Comparison of ENCODE assay signal across 9 cellular contexts in genomic region chr9:86246752-86247161, GRCh38. TPM values are rescaled to one million over a fixed set of nuclear protein-coding genes. Genes with fewer than 3 reads are reported as not detected.
DNase-seq lines count a peak whose midpoint lies in the region; ATAC-seq, FAIRE-seq and TF ChIP-seq lines count a peak whose summit lies in the region.
"Had no signal": no experiment of that assay in that cellular context is flagged by ENCODE, and none has a peak within 500 bp of the region (broad histone marks: within the 10 kb centered on the region; RNA-seq: fewer than 3 reads in every experiment).

No MANE protein-coding gene starts in this region.

- H3K9me3 ChIP-seq in H1 (ENCODE audit: insufficient read depth in 2 of 2, low read depth in 1 of 2, low read length in 1 of 2), result no peaks in the 10 kb centered on the region

- H3K4me3 ChIP-seq in AG10803 (ENCODE audit: low read length) (no peak overlapping the region), H1 (ENCODE audit: extremely low read depth in 1 of 4, insufficient read depth in 2 of 4, low read depth in 3 of 4, low read length in 4 of 4) (no peak overlapping the region)

- peak; percentile 62 to 75 for TF ChIP-seq RAD21 in H1 (IDR thresholded peaks at IDR 0.05 in 1 of 2, conservative IDR thresholded peaks at IDR 0.05 in 1 of 2; ENCODE audit: low read depth in 2 of 2, low read length in 2 of 2)

- no peak overlapping the region for H4K5ac ChIP-seq in H1 (ENCODE audit: insufficient read length, low read depth, low read length)

- peak; percentile 82 for FAIRE-seq in GM19239 (lab: Jason Lieb, UNC)
- peak; percentile 36 for FAIRE-seq in H1 (lab: Jason Lieb, UNC)

- H2BK5ac ChIP-seq in H1 (ENCODE audit: low read depth, low read length), result no peak overlapping the region

- H2BK120ac ChIP-seq in H1 (replicated peaks; ENCODE audit: low read depth, low read length), result no peak overlapping the region

- ATAC-seq in HG03139 (IDR thresholded peaks at IDR 0.05; ENCODE audit: unreplicated experiment), result peak; percentile 91
- ATAC-seq in omental fat pad (ENCODE audit: low FRiP score), result no peak

- H3K27ac ChIP-seq in H1 (ENCODE audit: low read depth, low read length), result no peak overlapping the region

- no peak overlapping the region for H3K9ac ChIP-seq in H1 (replicated peaks in 1 of 4; ENCODE audit: extremely low read depth in 1 of 4, low read depth in 3 of 4, low read length in 3 of 4)

- POLR2A ChIA-PET in H1 (lab: Charles Lee; ENCODE audit: partially characterized antibody), result interaction anchor here (0.6 to 1.2 kb wide), 2 partner anchors 15 to 170 kb away, joined by 3 read pairs; no protein-coding TSS in a partner anchor

- no peak overlapping the region for H2BK15ac ChIP-seq in H1 (ENCODE audit: low read length)

- no peaks in the 10 kb centered on the region for H4K20me1 ChIP-seq in H1 (replicated peaks in 1 of 2; ENCODE audit: control insufficient read depth in 1 of 2, insufficient read depth in 2 of 2, low read length in 2 of 2)

- H3K4me2 ChIP-seq in H1 (ENCODE audit: insufficient read depth in 1 of 2, low read depth in 2 of 2, low read length in 2 of 2), result no peak overlapping the region

- 82% methylated on average over 6 of the region's 6 CpGs; no CpG with 5 or more reads in 1 of the 2 experiments for WGBS in H1 (ENCODE audit: extremely low coverage in 1 of 2, insufficient coverage in 1 of 2, insufficient read length in 1 of 2, insufficient replicate concordance in 2 of 2, low coverage in 1 of 2, low lambda C conversion rate in 2 of 2, missing lambda C conversion rate in 1 of 2), 2 experiments

- H2BK20ac ChIP-seq in H1 (ENCODE audit: low read length), result no peak overlapping the region

- no peak overlapping the region for H3K23ac ChIP-seq in H1 (ENCODE audit: insufficient read length)

- no peak overlapping the region for H3K4ac ChIP-seq in H1 (replicated peaks; ENCODE audit: insufficient read length, low read depth, low read length)

- TF ChIP-seq CTCF in AG10803 (conservative IDR thresholded peaks at IDR 0.05; ENCODE audit: low read length), result no peak
- peak; percentile 27 to 46 (median 44) for TF ChIP-seq CTCF in H1 (IDR thresholded peaks at IDR 0.05; ENCODE audit: control extremely low read depth in 1 of 3, insufficient read depth in 1 of 3, low read depth in 1 of 3, low read length in 3 of 3)
- no peak for TF ChIP-seq CTCF in omental fat pad (IDR thresholded peaks at IDR 0.05)

- no peak overlapping the region for H3K14ac ChIP-seq in H1 (ENCODE audit: insufficient read length)

- H3K79me1 ChIP-seq in H1 (ENCODE audit: low read depth, low read length), result no peaks in the 10 kb centered on the region

- H3K56ac ChIP-seq in H1 (replicated peaks; ENCODE audit: insufficient read length, low read depth, low read length), result no peak overlapping the region

- CTCF ChIA-PET in H1 (lab: Charles Lee; ENCODE audit: partially characterized antibody), result interaction anchor here (0.9 to 3.6 kb wide), 7 partner anchors 11 to 229 kb away, joined by 3 to 16 read pairs (median 5); partner anchors contain the start of gene C9orf153

- DNase-seq in AG10803 (ENCODE audit: low read depth) (peak; percentile 13), GM19239 (ENCODE audit: insufficient read length, low spot score) (peak; percentile 19), H1 (ENCODE audit: low read depth in 1 of 2, low spot score in 2 of 2) (no peak), dermis blood vessel endothelial cell (no peak), omental fat pad (ENCODE audit: low spot score) (no peak), NCI-H446 (lab: John Stamatoyannopoulos, UW) (no peak)
- DNase-seq in stimulated activated naive CD4-positive, alpha-beta T cell treated with Interleukin-2 at 50 U/mL for 16 hours (lab: John Stamatoyannopoulos, UW), result no peak

- H3K4me1 ChIP-seq in H1 (replicated peaks in 1 of 4; ENCODE audit: control insufficient read depth in 3 of 4, insufficient read depth in 4 of 4, low read length in 3 of 4), result no peaks in the 10 kb centered on the region; a peak in 2 of 7 replicates

- no peak for TF ChIP-seq POLR2A in H1 (IDR thresholded peaks at IDR 0.05; ENCODE audit: control extremely low read depth in 1 of 2, low read depth in 2 of 2, low read length in 2 of 2)

- no peaks in the 10 kb centered on the region for H3K79me2 ChIP-seq in H1 (ENCODE audit: control insufficient read depth in 1 of 2, insufficient read depth in 2 of 2, low read length in 2 of 2)

- peak overlapping the region; percentile 74; the same call in 1 of the 2 replicates for H2AFZ ChIP-seq in H1 (ENCODE audit: low read length)

- no peak overlapping the region for H4K8ac ChIP-seq in H1 (ENCODE audit: extremely low read depth, insufficient read depth, low read length)

- H2BK12ac ChIP-seq in H1 (ENCODE audit: low read depth, low read length), result no peak overlapping the region

- H3K27me3 ChIP-seq in H1 (replicated peaks in 1 of 4; ENCODE audit: control insufficient read depth in 3 of 4, extremely low read depth in 1 of 4, insufficient read depth in 3 of 4, low read length in 3 of 4), result no peaks in the 10 kb centered on the region

- no peak overlapping the region for H3K18ac ChIP-seq in H1 (ENCODE audit: extremely low read depth, low read length)

- no peak overlapping the region for H2AK5ac ChIP-seq in H1 (ENCODE audit: low read depth, low read length)

- H3K23me2 ChIP-seq in H1 (ENCODE audit: low read depth, low read length), result no peaks in the 10 kb centered on the region; the same call in 1 of the 2 replicates

- H3K36me3 ChIP-seq in H1 (ENCODE audit: control insufficient read depth in 2 of 4, insufficient read depth in 4 of 4, low read length in 3 of 4), result no peaks in the 10 kb centered on the region

- no peak overlapping the region for H4K91ac ChIP-seq in H1 (replicated peaks; ENCODE audit: insufficient read length, low read length)

- TF ChIP-seq EP300 in H1 (IDR thresholded peaks at IDR 0.05; ENCODE audit: borderline replicate concordance in 1 of 2, low read depth in 2 of 2, low read length in 2 of 2), result no peak

RNA-seq across cellular contexts. Expression of gene C9orf153, which starts 12.7 kb away (rescaled TPM):
- total RNA-seq in H1 (2021; fragmentation: NEBNext Ultra II Directional; extraction: Animal tissue kit (Norgen Biotek cat#: 25700)), result 0.65 TPM in 1 of 2 replicates, not detected in the other
- polyA plus RNA-seq in H1 (2011; rRNA removed), result 0.05 TPM in 1 of 2 replicates, not detected in the other
- polyA plus RNA-seq in H1 (2011; cell fraction: cytosol; rRNA removed), result 0.04 TPM
- polyA plus RNA-seq in H1 (2011; cell fraction: nucleus; rRNA removed), result 0.11 TPM
- polyA plus RNA-seq in H1 (2012, experiment 1 of 2), result not detected in 4 replicates
- not detected for polyA plus RNA-seq in H1 (2012, experiment 2 of 2)
- polyA plus RNA-seq in H1 (2013, experiment 1 of 2), result 0.12 TPM
- polyA plus RNA-seq in H1 (2013, experiment 2 of 2), result 0.18 TPM
- polyA minus RNA-seq in H1 (2011; rRNA and poly(A)+ RNA removed), result not detected in 2 replicates
- not detected for polyA minus RNA-seq in H1 (2011; cell fraction: cytosol; rRNA and poly(A)+ RNA removed)
- polyA minus RNA-seq in H1 (2011; cell fraction: nucleus; rRNA and poly(A)+ RNA removed), result 0.50 TPM
- 0.14 TPM in 1 of 2 replicates, not detected in the other for total RNA-seq in dermis blood vessel endothelial cell
- total RNA-seq in omental fat pad, result 1 to 10 TPM in 2 of 4 donors, under 1 TPM in 2; 0.38 to 2.8 (median 0.83) TPM
- total RNA-seq: lung microvascular endothelial cell had no signal

RNA-seq across cellular contexts. Expression of gene ISCA1, which starts 35.6 kb away (rescaled TPM):
- 39.0 and 40.0 TPM in 2 replicates for total RNA-seq in H1 (2021; fragmentation: NEBNext Ultra II Directional; extraction: Animal tissue kit (Norgen Biotek cat#: 25700))
- 18.1 and 35.0 TPM in 2 replicates for polyA plus RNA-seq in H1 (2011; rRNA removed)
- 30.3 TPM for polyA plus RNA-seq in H1 (2011; cell fraction: cytosol; rRNA removed)
- polyA plus RNA-seq in H1 (2011; cell fraction: nucleus; rRNA removed), result 7.9 TPM
- 24.3 to 34.8 TPM (median 27.8 TPM) in 4 replicates for polyA plus RNA-seq in H1 (2012, experiment 1 of 2)
- polyA plus RNA-seq in H1 (2012, experiment 2 of 2), result 8.2 TPM
- polyA plus RNA-seq in H1 (2013, experiment 1 of 2), result 37.3 TPM
- polyA plus RNA-seq in H1 (2013, experiment 2 of 2), result 37.4 TPM
- 15.7 and 19.3 TPM in 2 replicates for polyA minus RNA-seq in H1 (2011; rRNA and poly(A)+ RNA removed)
- 12.9 TPM for polyA minus RNA-seq in H1 (2011; cell fraction: cytosol; rRNA and poly(A)+ RNA removed)
- polyA minus RNA-seq in H1 (2011; cell fraction: nucleus; rRNA and poly(A)+ RNA removed), result 14.7 TPM
- total RNA-seq in dermis blood vessel endothelial cell, result 28.9 and 30.3 TPM in 2 replicates
- total RNA-seq in omental fat pad, result 10 to 100 TPM; 50.6 to 67.4 (median 55.6) TPM

Comparison
In these comparisons a context has a peak if more than half of its experiments do, and no peak if none do; other contexts are left out.
1. DNase-seq: peak in AG10803 (single experiment) and GM19239 (single experiment); none in H1 (0 of 2), stimulated activated naive CD4-positive, alpha-beta T cell treated with Interleukin-2 at 50 U/mL for 16 hours (single experiment), dermis blood vessel endothelial cell (single experiment), omental fat pad (single experiment) and NCI-H446 (0 of 2).
2. CTCF ChIP-seq: peak in H1 (3 of 3); none in AG10803 (single experiment) and omental fat pad (0 of 3).